ENCODE assay signal across 25 cellular contexts in the genomic region with DNA sequence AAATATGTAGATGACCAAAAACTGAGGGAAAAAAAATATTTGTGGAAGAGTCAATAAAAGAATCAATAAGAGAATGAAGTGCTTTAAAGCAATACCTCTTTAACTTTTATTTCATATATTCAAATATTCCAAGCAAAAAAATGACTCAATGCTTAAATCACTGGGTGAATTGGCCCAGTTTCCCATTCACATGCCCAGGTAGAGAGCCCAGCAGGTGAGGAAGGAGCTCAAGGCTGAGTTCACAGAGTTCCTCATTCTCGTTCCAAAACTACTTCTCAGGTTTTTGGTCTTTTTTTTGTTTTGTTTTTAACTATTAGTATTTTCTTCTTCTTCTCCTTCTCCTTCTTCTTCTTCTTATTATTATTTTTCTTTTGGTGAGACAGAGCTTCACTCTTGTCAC. TPM values are rescaled to one million over a fixed set of nuclear protein-coding genes. Genes with fewer than 3 reads are reported as not detected.
"Had no signal": no experiment of that assay in that cellular context is flagged by ENCODE, and none has a peak within 500 bp of the region (broad histone marks: within the 10 kb centered on the region; RNA-seq: fewer than 3 reads in every experiment).

No MANE protein-coding gene starts in this region.

- H3K36me3 Mint-ChIP-seq: activated CD4-positive, alpha-beta memory T cell treated with anti-CD3 and anti-CD28 coated beads for 36 hours; neural progenitor cell had no signal

- ATAC-seq: left lobe of liver; naive thymus-derived CD8-positive, alpha-beta T cell had no signal

- H3K36me3 ChIP-seq: cardiac muscle cell, neural progenitor cell, sigmoid colon, tibial nerve had no signal

- H3K27me3 ChIP-seq: cardiac muscle cell, neural progenitor cell, sigmoid colon, tibial nerve had no signal

- H3K9me3 ChIP-seq: sigmoid colon, tibial nerve had no signal

- H3K9me3 Mint-ChIP-seq: activated naive CD4-positive, alpha-beta T cell treated with anti-CD3 and anti-CD28 coated beads, Interleukin-2, amount 10 ng/mL, durations not matched to agents 7 days and 5 days; naive thymus-derived CD8-positive, alpha-beta T cell; neural progenitor cell had no signal

- H3K4me3 Mint-ChIP-seq: activated B cell treated with CpG ODN at 0.5 μM for 24 hours; activated CD4-positive, alpha-beta memory T cell treated with anti-CD3 and anti-CD28 coated beads for 36 hours; activated naive CD4-positive, alpha-beta T cell treated with anti-CD3 and anti-CD28 coated beads, Interleukin-2, amount 10 ng/mL, durations not matched to agents 7 days and 5 days; naive thymus-derived CD8-positive, alpha-beta T cell; neural progenitor cell had no signal

- H3K27ac ChIP-seq: cardiac muscle cell, neural progenitor cell, sigmoid colon, tibial nerve had no signal

- H3K4me3 ChIP-seq: cardiac muscle cell, lung, neural progenitor cell, sigmoid colon, smooth muscle cell, tibial nerve had no signal

- H3K27ac Mint-ChIP-seq: activated B cell treated with CpG ODN at 0.5 μM for 24 hours; activated CD4-positive, alpha-beta memory T cell treated with anti-CD3 and anti-CD28 coated beads for 36 hours; activated naive CD4-positive, alpha-beta T cell treated with anti-CD3 and anti-CD28 coated beads, Interleukin-2, amount 10 ng/mL, durations not matched to agents 7 days and 5 days; neural progenitor cell had no signal

- H3K27me3 Mint-ChIP-seq: naive thymus-derived CD8-positive, alpha-beta T cell had no signal

- DNase-seq: activated B cell treated with CpG ODN at 0.5 μM for 24 hours; activated CD4-positive, alpha-beta memory T cell treated with anti-CD3 and anti-CD28 coated beads for 36 hours; activated CD4-positive, alpha-beta T cell treated with anti-CD3 and anti-CD28 coated beads for 4 hours; activated effector memory CD4-positive, alpha-beta T cell treated with anti-CD3 and anti-CD28 coated beads, Interleukin-2, amount 50 U/mL, for 16 hours; activated naive CD4-positive, alpha-beta T cell treated with anti-CD3 and anti-CD28 coated beads, Interleukin-2, amount 10 ng/mL, durations not matched to agents 7 days and 5 days; activated T-cell treated with anti-CD3 and anti-CD28 coated beads, Interleukin-2, amount 50 U/mL, for 48 hours; amygdala; effector CD4-positive, alpha-beta T cell; foreskin fibroblast; kidney; naive thymus-derived CD8-positive, alpha-beta T cell; retina; sigmoid colon; stimulated activated CD4-positive, alpha-beta T cell treated with anti-CD3 and anti-CD28 coated beads, Interleukin-15, amount 100 ng/mL, for 24 hours; stimulated activated CD8-positive, alpha-beta memory T cell treated with anti-CD3 and anti-CD28 coated beads, Interleukin-4, amount 100 ng/mL, for 48 hours; stimulated activated naive CD4-positive, alpha-beta T cell treated with Interleukin-2 at 50 U/mL for 16 hours; T1000 had no signal

RNA-seq across cellular contexts. Expression of gene SLC1A2, which starts 30.2 kb away (rescaled TPM):
- total RNA-seq: activated B cell treated with CpG ODN at 0.5 μM for 24 hours; activated CD4-positive, alpha-beta memory T cell treated with anti-CD3 and anti-CD28 coated beads for 36 hours; epithelial cell of proximal tubule; T-helper 1 cell treated with Interleukin-12 subunit alpha and Interleukin-12 subunit beta and Interleukin-4 antibody, amounts not matched to agents 30 ng/mL and 1 ng/mL, for 36 hours had no signal
- polyA plus RNA-seq: smooth muscle cell had no signal
